ENCODE assay signal across 20 cellular contexts in the genomic region with DNA sequence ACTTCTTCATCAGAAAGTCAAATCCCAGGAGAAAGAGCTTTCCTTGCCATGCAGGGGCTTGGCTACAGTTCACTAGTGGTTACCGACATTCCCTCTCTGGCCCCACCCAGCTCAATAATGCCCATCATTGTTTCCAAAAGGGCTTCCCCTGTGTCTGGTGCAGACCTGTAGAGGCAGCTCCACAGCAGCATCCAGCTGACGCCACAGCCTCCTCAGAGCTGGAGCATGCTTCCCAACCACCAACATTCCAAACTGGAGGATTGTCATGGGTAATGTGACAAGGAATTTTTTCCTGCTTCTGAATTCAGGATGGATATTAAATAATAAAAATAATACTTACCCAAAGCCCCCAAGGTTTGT.
"Had no signal": no experiment of that assay in that cellular context is flagged by ENCODE, and none has a peak within 500 bp of the region (broad histone marks: within the 10 kb centered on the region; RNA-seq: fewer than 3 reads in every experiment).

No MANE protein-coding gene starts in this region.

- H3K36me3 Mint-ChIP-seq: activated naive CD4-positive, alpha-beta T cell treated with anti-CD3 and anti-CD28 coated beads, Interleukin-2, amount 50 U/mL, for 72 hours; brain had no signal

- H3K27ac Mint-ChIP-seq: activated naive CD4-positive, alpha-beta T cell treated with anti-CD3 and anti-CD28 coated beads, Interleukin-2, amount 50 U/mL, for 72 hours; activated T-cell treated with anti-CD3 and anti-CD28 coated beads, Interleukin-2, amount 50 U/mL, for 24 hours; brain; nephron; progenitor cell of endocrine pancreas had no signal

- H3K4me1 Mint-ChIP-seq: brain had no signal

- DNase-seq: activated effector memory CD4-positive, alpha-beta T cell treated with Interleukin-2 at 50 U/mL for 16 hours; activated T-cell treated with anti-CD3 and anti-CD28 coated beads, Interleukin-2, amount 50 U/mL, for 24 hours; amniotic stem cell; dorsolateral prefrontal cortex; glutamatergic neuron; immature natural killer cell; left colon; occipital lobe; spleen; stimulated activated CD4-positive, alpha-beta T cell treated with anti-CD3 and anti-CD28 coated beads, Interleukin-1b, Interleukin-23, amount 100 ng/mL, for 48 hours; stimulated activated naive CD8-positive, alpha-beta T cell treated with anti-CD3 and anti-CD28 coated beads, Interleukin-15, Interleukin-2, amounts not matched to agents 100 U/mL and 50 U/mL, for 24 hours; T-helper 2 cell; upper lobe of right lung had no signal

- H3K4me3 ChIP-seq: dorsolateral prefrontal cortex, lung, spleen, upper lobe of right lung had no signal

- H3K4me3 Mint-ChIP-seq: activated T-cell treated with anti-CD3 and anti-CD28 coated beads, Interleukin-2, amount 50 U/mL, for 24 hours; brain; immature natural killer cell; nephron had no signal

- ATAC-seq: activated CD4-positive, CD25-positive, alpha-beta regulatory T cell treated with anti-CD3 and anti-CD28 coated beads, Interleukin-2, amount 50 U/mL, for 24 hours; activated naive CD4-positive, alpha-beta T cell treated with anti-CD3 and anti-CD28 coated beads, Interleukin-2, amount 50 U/mL, for 72 hours; esophagus mucosa; left colon; stimulated activated naive CD8-positive, alpha-beta T cell treated with anti-CD3 and anti-CD28 coated beads, Interleukin-15, Interleukin-2, amounts not matched to agents 100 U/mL and 50 U/mL, for 24 hours; upper lobe of right lung had no signal

- H3K27me3 Mint-ChIP-seq: progenitor cell of endocrine pancreas had no signal

- H3K27ac ChIP-seq: dorsolateral prefrontal cortex, spleen, upper lobe of right lung had no signal

- H3K36me3 ChIP-seq: spleen, upper lobe of right lung had no signal

- H3K9me3 ChIP-seq: upper lobe of right lung had no signal

- H3K9me3 Mint-ChIP-seq: activated naive CD4-positive, alpha-beta T cell treated with anti-CD3 and anti-CD28 coated beads, Interleukin-2, amount 50 U/mL, for 72 hours; activated T-cell treated with anti-CD3 and anti-CD28 coated beads, Interleukin-2, amount 50 U/mL, for 24 hours; nephron had no signal

- H3K27me3 ChIP-seq: spleen, upper lobe of right lung had no signal
